In the genomic region with DNA sequence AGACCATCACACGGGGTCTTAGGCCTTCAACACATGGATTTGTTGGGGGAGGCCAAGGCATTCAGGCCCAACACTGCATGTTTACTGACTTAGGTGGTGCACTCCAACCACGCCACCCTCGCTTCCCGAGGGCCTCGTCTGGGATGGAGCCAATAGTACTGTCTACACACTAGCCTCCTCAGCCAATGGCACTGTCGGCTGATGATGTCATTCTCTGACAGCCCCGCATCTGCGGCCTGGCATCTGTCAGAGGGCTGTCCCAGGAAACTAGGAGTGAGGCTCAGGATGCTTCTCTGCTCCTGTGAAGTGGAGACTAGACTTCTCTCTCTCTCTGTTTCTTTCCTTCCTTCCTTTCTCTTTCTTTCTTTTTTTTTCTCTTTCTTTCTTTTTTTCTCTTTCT, we compare ENCODE assay signal across 25 cellular contexts.
DNase-seq lines count a peak whose midpoint lies in the region; ATAC-seq and TF ChIP-seq lines count a peak whose summit lies in the region.
"Had no signal": no experiment of that assay in that cellular context is flagged by ENCODE, and none has a peak within 500 bp of the region (broad histone marks: within the 10 kb centered on the region; RNA-seq: fewer than 3 reads in every experiment).

No MANE protein-coding gene starts in this region.

- H3K9ac ChIP-seq in mesendoderm (ENCODE audit: low read length), result no peak overlapping the region

- H3K27me3 ChIP-seq in H7 (ENCODE audit: control insufficient read depth, insufficient read depth, low read length) (no peaks in the 10 kb centered on the region), mesendoderm (ENCODE audit: insufficient read depth, low read length, poor library complexity) (no peaks in the 10 kb centered on the region)
- no peaks in the 10 kb centered on the region for H3K27me3 ChIP-seq in CD8-positive, alpha-beta memory T cell (ENCODE audit: insufficient read depth, low read length, poor library complexity, severe bottlenecking)
- H3K27me3 ChIP-seq: cardiac muscle cell, thyroid gland had no signal

- H3K36me3 Mint-ChIP-seq in WTC11, result no peaks in the 10 kb centered on the region
- no peaks in the 10 kb centered on the region for H3K36me3 Mint-ChIP-seq in CD8-positive, alpha-beta memory T cell
- H3K36me3 Mint-ChIP-seq: activated naive CD4-positive, alpha-beta T cell treated with anti-CD3 and anti-CD28 coated beads, Interleukin-2, amount 10 ng/mL, durations not matched to agents 7 days and 5 days had no signal

- H4K8ac ChIP-seq in mesendoderm (ENCODE audit: low read depth, low read length), result no peak overlapping the region

- H3K4me3 Mint-ChIP-seq in WTC11, result no peak overlapping the region
- no peak overlapping the region for H3K4me3 Mint-ChIP-seq in CD8-positive, alpha-beta memory T cell
- H3K4me3 Mint-ChIP-seq: activated naive CD4-positive, alpha-beta T cell treated with anti-CD3 and anti-CD28 coated beads, Interleukin-2, amount 10 ng/mL, durations not matched to agents 7 days and 5 days; CD4-positive, alpha-beta T cell; nephron; stimulated activated naive CD8-positive, alpha-beta T cell treated with anti-CD3 and anti-CD28 coated beads, Interleukin-15, amount 100 ng/mL, for 72 hours had no signal

- H3K27me3 Mint-ChIP-seq in WTC11 (ENCODE audit: low read depth), result no peaks in the 10 kb centered on the region; the same call in 1 of the 2 replicates
- H3K27me3 Mint-ChIP-seq in CD8-positive, alpha-beta memory T cell, result peaks cover 8 to 18% of the 10 kb centered on the region in 2 donors
- H3K27me3 Mint-ChIP-seq: CD4-positive, alpha-beta T cell had no signal

- H2BK120ac ChIP-seq in mesendoderm (ENCODE audit: low read depth, low read length), result no peak overlapping the region

- H3K4ac ChIP-seq in mesendoderm (ENCODE audit: low read depth, low read length), result no peak overlapping the region

- H3K4me1 ChIP-seq in mesendoderm (ENCODE audit: control insufficient read depth, low read depth, low read length), result no peaks in the 10 kb centered on the region
- no peaks in the 10 kb centered on the region for H3K4me1 ChIP-seq in CD8-positive, alpha-beta memory T cell (ENCODE audit: insufficient read depth, low read length)

- TF ChIP-seq CTCF in WTC11 (IDR thresholded peaks at IDR 0.05), result no peak

- peaks cover 10% of the 10 kb centered on the region for H3K9me3 Mint-ChIP-seq in WTC11
- no peaks in the 10 kb centered on the region for H3K9me3 Mint-ChIP-seq in CD8-positive, alpha-beta memory T cell
- H3K9me3 Mint-ChIP-seq: activated naive CD4-positive, alpha-beta T cell treated with anti-CD3 and anti-CD28 coated beads, Interleukin-2, amount 10 ng/mL, durations not matched to agents 7 days and 5 days; CD4-positive, alpha-beta T cell; nephron; stimulated activated naive CD8-positive, alpha-beta T cell treated with anti-CD3 and anti-CD28 coated beads, Interleukin-15, amount 100 ng/mL, for 72 hours had no signal

- H3K18ac ChIP-seq in mesendoderm (ENCODE audit: low read length), result no peak overlapping the region

- no peak overlapping the region for H3K56ac ChIP-seq in mesendoderm (ENCODE audit: low read length)

- POLR2A ChIA-PET in WTC11 (lab: Charles Lee), result no interaction called here
- POLR2A ChIA-PET in CD8-positive, alpha-beta memory T cell (lab: Charles Lee), result no interaction called here

- peak; percentile 55 for ATAC-seq in WTC11
- ATAC-seq: mucosa of descending colon; sciatic nerve; stimulated activated naive CD8-positive, alpha-beta T cell treated with anti-CD3 and anti-CD28 coated beads, Interleukin-15, amount 100 ng/mL, for 72 hours had no signal

- H3K4me3 ChIP-seq in H7 (ENCODE audit: insufficient read depth, low read depth, low read length), result no peak overlapping the region
- no peak overlapping the region for H3K4me3 ChIP-seq in mesendoderm (ENCODE audit: low read length)
- H3K4me3 ChIP-seq in CD8-positive, alpha-beta memory T cell (ENCODE audit: low read length), result no peak overlapping the region
- H3K4me3 ChIP-seq: cardiac muscle cell, mucosa of descending colon, SK-N-MC, thyroid gland had no signal

- H3K9me3 ChIP-seq in CD8-positive, alpha-beta memory T cell (ENCODE audit: low read length), result no peaks in the 10 kb centered on the region
- H3K9me3 ChIP-seq: mucosa of descending colon, thyroid gland had no signal

- no peak overlapping the region for H3K27ac Mint-ChIP-seq in WTC11
- no peak overlapping the region for H3K27ac Mint-ChIP-seq in CD8-positive, alpha-beta memory T cell
- H3K27ac Mint-ChIP-seq: activated naive CD4-positive, alpha-beta T cell treated with anti-CD3 and anti-CD28 coated beads, Interleukin-2, amount 10 ng/mL, durations not matched to agents 7 days and 5 days; CD4-positive, alpha-beta T cell; nephron; stimulated activated naive CD8-positive, alpha-beta T cell treated with anti-CD3 and anti-CD28 coated beads, Interleukin-15, amount 100 ng/mL, for 72 hours had no signal

- no peak overlapping the region for H3K27ac ChIP-seq in mesendoderm (ENCODE audit: low read depth, low read length)
- H3K27ac ChIP-seq in CD8-positive, alpha-beta memory T cell (ENCODE audit: low read depth, low read length), result no peak overlapping the region
- H3K27ac ChIP-seq: cardiac muscle cell, SK-N-MC, thyroid gland, VCaP had no signal

- H3K36me3 ChIP-seq in H7 (replicated peaks; ENCODE audit: control insufficient read depth, insufficient read depth, low read length) (no peaks in the 10 kb centered on the region), mesendoderm (ENCODE audit: control insufficient read depth, insufficient read depth, low read length) (no peaks in the 10 kb centered on the region)
- no peaks in the 10 kb centered on the region for H3K36me3 ChIP-seq in CD8-positive, alpha-beta memory T cell (ENCODE audit: insufficient read depth, low read length)
- H3K36me3 ChIP-seq: cardiac muscle cell, thyroid gland had no signal

- WGBS in mesendoderm (ENCODE audit: extremely low coverage, insufficient coverage, low lambda C conversion rate), result no CpG with 5 or more reads among the region's 8 CpGs

- H2BK5ac ChIP-seq in mesendoderm (ENCODE audit: low read length), result no peak overlapping the region

- DNase-seq in H7 (peak; percentile 49), NCI-H2171 treated with DMSO at 0.1 percent for 48 hours (lab: John Stamatoyannopoulos, UW) (peak; percentile 73), WTC11 (ENCODE audit: low spot score) (no peak), mesendoderm (peak; percentile 39), NCI-H146 (lab: John Stamatoyannopoulos, UW) (no peak), NCI-H345 treated with DMSO at 0.1 percent for 48 hours (lab: John Stamatoyannopoulos, UW; ENCODE audit: unreplicated experiment) (no peak)
- no peak for DNase-seq in CD8-positive, alpha-beta memory T cell
- DNase-seq: activated CD4-positive, alpha-beta T cell treated with anti-CD3 and anti-CD28 coated beads, Interleukin-2, amount 50 U/mL, for 1 hour; activated naive CD4-positive, alpha-beta T cell treated with anti-CD3 and anti-CD28 coated beads, Interleukin-2, amount 10 ng/mL, durations not matched to agents 7 days and 5 days; CD4-positive, alpha-beta T cell; DMS153; GF-D8; KG1; MM.1S; mucosa of descending colon; NCI-H1417 treated with DMSO at 0.1 percent for 48 hours; NCI-H226; posterior cingulate gyrus; stimulated activated naive CD8-positive, alpha-beta T cell treated with anti-CD3 and anti-CD28 coated beads, Interleukin-15, amount 100 ng/mL, for 72 hours; thyroid gland had no signal

- no peak overlapping the region for H4K5ac ChIP-seq in mesendoderm (ENCODE audit: low read length)

- no peaks in the 10 kb centered on the region for H3K79me2 ChIP-seq in mesendoderm (ENCODE audit: control insufficient read depth, insufficient read depth, low read length)

- no peak overlapping the region for H3K4me2 ChIP-seq in mesendoderm (ENCODE audit: low read length)

- no peak overlapping the region for H3K23ac ChIP-seq in mesendoderm (ENCODE audit: low read length)

- no peak overlapping the region for H2AK5ac ChIP-seq in mesendoderm (ENCODE audit: low read length)

- CTCF ChIA-PET in WTC11 (lab: Charles Lee), result interaction anchor here (1.7 to 3.5 kb wide), 2 partner anchors 15 to 137 kb away, joined by 3 to 15 read pairs; no protein-coding TSS in a partner anchor
- CTCF ChIA-PET in CD8-positive, alpha-beta memory T cell (lab: Charles Lee), result no interaction called here

- no peak overlapping the region for H2BK15ac ChIP-seq in mesendoderm (replicated peaks; ENCODE audit: low read depth)

- no peaks in the 10 kb centered on the region for H3K79me1 ChIP-seq in mesendoderm (ENCODE audit: low read length)

- no peaks in the 10 kb centered on the region for H3K4me1 Mint-ChIP-seq in WTC11
- no peaks in the 10 kb centered on the region for H3K4me1 Mint-ChIP-seq in CD8-positive, alpha-beta memory T cell
- H3K4me1 Mint-ChIP-seq: activated naive CD4-positive, alpha-beta T cell treated with anti-CD3 and anti-CD28 coated beads, Interleukin-2, amount 10 ng/mL, durations not matched to agents 7 days and 5 days; nephron; stimulated activated naive CD8-positive, alpha-beta T cell treated with anti-CD3 and anti-CD28 coated beads, Interleukin-15, amount 100 ng/mL, for 72 hours had no signal

TF ChIP-seq in WTC11, 78 proteins besides CTCF, POLR2A, EP300 and RAD21:
- TF ChIP-seq, protein P1, sequence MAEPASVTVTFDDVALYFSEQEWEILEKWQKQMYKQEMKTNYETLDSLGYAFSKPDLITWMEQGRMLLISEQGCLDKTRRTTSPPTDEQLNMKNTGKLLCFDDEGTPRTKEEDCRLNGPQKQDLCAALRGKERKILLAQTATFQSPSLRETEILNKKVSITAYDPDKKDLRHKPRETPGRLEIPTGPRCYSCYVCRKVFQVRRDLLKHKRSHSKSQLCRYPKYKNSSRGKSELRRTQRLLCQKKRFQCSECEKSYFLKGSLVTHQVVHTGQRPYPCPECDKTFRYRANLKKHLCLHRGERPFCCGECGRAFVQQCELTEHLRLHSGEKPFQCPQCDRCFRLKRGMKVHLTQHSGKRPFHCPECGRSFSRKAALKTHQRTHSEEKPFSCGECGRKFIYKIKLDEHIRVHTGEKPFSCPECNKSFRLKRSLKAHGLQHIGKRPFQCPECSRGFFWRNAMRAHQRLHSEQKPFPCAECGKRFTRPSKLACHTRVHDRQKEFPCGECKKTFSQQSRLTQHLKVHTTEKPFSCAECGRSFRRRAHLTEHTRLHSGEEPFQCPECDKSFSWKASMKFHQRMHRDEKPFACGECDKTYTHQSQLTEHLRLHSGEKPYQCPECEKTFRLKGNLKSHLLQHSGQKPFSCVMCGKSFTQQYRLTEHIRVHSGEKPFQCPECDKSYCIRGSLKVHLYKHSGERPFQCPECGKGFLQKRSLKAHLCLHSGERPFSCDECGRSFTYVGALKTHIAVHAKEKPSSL (CRISPR knock-in tag; conservative IDR thresholded peaks at IDR 0.05), result no peak
- TF ChIP-seq ZNF396 (CRISPR knock-in tag; IDR thresholded peaks at IDR 0.05; ENCODE audit: borderline replicate concordance), result no peak

Comparison
In these comparisons a context has a peak if more than half of its experiments do, and no peak if none do; other contexts are left out.
1. DNase-seq: peak in H7 (single experiment), NCI-H2171 treated with DMSO at 0.1 percent for 48 hours (single experiment) and mesendoderm (single experiment); none in WTC11 (single experiment), NCI-H146 (single experiment), CD8-positive, alpha-beta memory T cell (0 of 5) and NCI-H345 treated with DMSO at 0.1 percent for 48 hours (single experiment).